8 cellular contexts compared by ENCODE assay signal in genomic region chr3:172332256-172333041, GRCh38.
DNase-seq lines count a peak whose midpoint lies in the region; ATAC-seq and TF ChIP-seq lines count a peak whose summit lies in the region.

No MANE protein-coding gene starts in this region.

- 41 to 48% methylated on average over 2 of the region's 2 CpGs for WGBS in lower leg skin, 2 donors

- peak; percentile 25 for DNase-seq in NCI-H345 (lab: John Stamatoyannopoulos, UW)
- peak; percentile 33 to 35 for DNase-seq in activated CD4-positive, alpha-beta T cell treated with anti-CD3 and anti-CD28 coated beads for 24 hours (ENCODE audit: low read depth in 2 of 2)
- DNase-seq in dedifferentiated amniotic fluid mesenchymal stem cell (ENCODE audit: extremely low spot score): peak; percentile 45
- DNase-seq in lower leg skin (ENCODE audit: low spot score in 2 of 2): peak; percentile 66 to 90
- peak; percentile 33 for DNase-seq in stimulated activated CD8-positive, alpha-beta memory T cell treated with anti-CD3 and anti-CD28 coated beads, Interleukin-15, amount 100 ng/mL, for 1 hour (ENCODE audit: low read depth)

- no peak overlapping the region for H3K27ac ChIP-seq in 22Rv1

- H3K4me3 ChIP-seq in lower leg skin (ENCODE audit: low read depth, poor library complexity, severe bottlenecking): no peak overlapping the region

- no peak for TF ChIP-seq POLR2A in lower leg skin (IDR thresholded peaks at IDR 0.05)

- ATAC-seq in GM18498 (IDR thresholded peaks at IDR 0.05; ENCODE audit: unreplicated experiment) (peak; percentile 65), HG03108 (IDR thresholded peaks at IDR 0.05; ENCODE audit: unreplicated experiment) (peak; percentile 77)

- TF ChIP-seq CTCF in 22Rv1 (IDR thresholded peaks at IDR 0.05) (peak; percentile 95), lower leg skin (IDR thresholded peaks at IDR 0.05) (peak in 1 of 3 donors; percentile 88)

- intact Hi-C loops in lower leg skin (cut with DNase I; ENCODE audit: low total_unique reads): no loop called here

Comparison
In these comparisons a context has a peak if more than half of its experiments do, and no peak if none do; other contexts are left out.
1. DNase-seq: peak in every context shown above with its lines; median percentile 78 in lower leg skin; 45 in dedifferentiated amniotic fluid mesenchymal stem cell; 34 in activated CD4-positive, alpha-beta T cell treated with anti-CD3 and anti-CD28 coated beads for 24 hours; 33 in stimulated activated CD8-positive, alpha-beta memory T cell treated with anti-CD3 and anti-CD28 coated beads, Interleukin-15, amount 100 ng/mL, for 1 hour; 25 in NCI-H345.